Comparison of ENCODE assay signal across 19 cellular contexts in the genomic region with DNA sequence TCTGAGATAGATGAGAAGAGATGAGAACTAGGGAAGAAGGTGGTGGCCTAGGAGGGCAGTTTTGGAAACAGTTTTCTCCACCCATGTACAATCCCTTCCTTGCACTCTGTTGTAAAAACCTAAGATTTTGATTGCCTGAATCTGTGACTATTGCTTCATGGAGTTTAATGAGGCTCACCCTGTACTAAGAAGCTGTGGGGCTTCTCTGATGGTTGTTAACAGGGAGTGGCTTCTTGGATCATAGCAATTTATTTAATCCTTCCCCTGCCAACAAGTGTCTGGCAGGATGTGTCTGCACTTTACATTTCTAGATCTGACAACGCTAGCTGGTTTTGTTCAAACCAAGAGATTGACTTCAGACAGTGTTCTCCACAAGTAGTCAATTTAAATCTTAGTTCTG.
DNase-seq lines count a peak whose midpoint lies in the region; ATAC-seq and TF ChIP-seq lines count a peak whose summit lies in the region.
"Had no signal": no experiment of that assay in that cellular context is flagged by ENCODE, and none has a peak within 500 bp of the region (broad histone marks: within the 10 kb centered on the region; RNA-seq: fewer than 3 reads in every experiment).

No MANE protein-coding gene starts in this region.

- DNase-seq in NCI-H82 (lab: John Stamatoyannopoulos, UW) (peak; percentile 16), NCI-H82 treated with DMSO at 0.1 percent for 48 hours (lab: John Stamatoyannopoulos, UW; ENCODE audit: unreplicated experiment) (no peak), epithelial cell of prostate (ENCODE audit: low read depth, low spot score) (no peak), esophagus squamous epithelium (lab: John Stamatoyannopoulos, UW) (no peak), Peyer's patch (no peak), NCI-H2171 (lab: John Stamatoyannopoulos, UW) (no peak)
- DNase-seq: 8988T; C1 segment of cervical spinal cord; Calu3; CD4-positive, alpha-beta memory T cell; COR-L47; DMS53; DMS79 treated with DMSO at 0.1 percent for 48 hours; GF-D8; GOT3; HFFc6 had no signal

- no peak for ATAC-seq in HG02763 (IDR thresholded peaks at IDR 0.05; ENCODE audit: unreplicated experiment)
- ATAC-seq: A549 had no signal

- H3K27ac ChIP-seq in epithelial cell of prostate (peak overlapping the region; percentile 35), esophagus squamous epithelium (peak overlapping the region; percentile 64 to 83 (median 73)), Peyer's patch (no peak overlapping the region)
- H3K27ac ChIP-seq: A549 had no signal

- intact Hi-C loops in esophagus squamous epithelium (cut with DNase I) = no loop called here

- no peaks in the 10 kb centered on the region for H3K27me3 ChIP-seq in esophagus squamous epithelium
- H3K27me3 ChIP-seq in Peyer's patch = no peaks in the 10 kb centered on the region

- H3K9me3 ChIP-seq in esophagus squamous epithelium (no peaks in the 10 kb centered on the region), Peyer's patch (no peaks in the 10 kb centered on the region)
- H3K9me3 ChIP-seq: A549, HAP-1 had no signal

- WGBS in esophagus squamous epithelium, 2 donors = 29 to 62% methylated on average over 1 of the region's 1 CpG

- TF ChIP-seq POLR2A in esophagus squamous epithelium (IDR thresholded peaks at IDR 0.05) = no peak
- no peak for TF ChIP-seq POLR2A in Peyer's patch (IDR thresholded peaks at IDR 0.05)

- H3K4me3 ChIP-seq in esophagus squamous epithelium (no peak overlapping the region), Peyer's patch (no peak overlapping the region)
- H3K4me3 ChIP-seq: A549, HAP-1 had no signal

- TF ChIP-seq CTCF in esophagus squamous epithelium (IDR thresholded peaks at IDR 0.05) (no peak), Peyer's patch (IDR thresholded peaks at IDR 0.05) (no peak)

- H3K36me3 ChIP-seq in esophagus squamous epithelium (no peaks in the 10 kb centered on the region), Peyer's patch (no peaks in the 10 kb centered on the region)
- H3K36me3 ChIP-seq: HAP-1 had no signal

- H3K4me1 ChIP-seq in esophagus squamous epithelium (peaks cover 0 to 64% (median 0%) of the 10 kb centered on the region in 3 donors), Peyer's patch (no peaks in the 10 kb centered on the region)
- H3K4me1 ChIP-seq: A549, HAP-1 had no signal

Comparison
In these comparisons a context has a peak if more than half of its experiments do, and no peak if none do; other contexts are left out.
1. H3K27ac ChIP-seq: peak in epithelial cell of prostate (single experiment) and esophagus squamous epithelium (4 of 4); none in Peyer's patch (0 of 4).